8 cellular contexts compared by ENCODE assay signal in genomic region chr10:74177140-74177677, GRCh38. TPM values are rescaled to one million over a fixed set of nuclear protein-coding genes. Genes with fewer than 3 reads are reported as not detected.
A peak's percentile ranks its signal among the peaks of the same experiment; 100 is the strongest.
DNase-seq lines count a peak whose midpoint lies in the region; ATAC-seq and TF ChIP-seq lines count a peak whose summit lies in the region.

No MANE protein-coding gene starts in this region.

- peak; percentile 25 for DNase-seq in AG10803 (ENCODE audit: low read depth)
- DNase-seq in NCI-H460 (ENCODE audit: extremely low read depth, low read depth), result peak; percentile 7
- DNase-seq in foreskin keratinocyte, result peak; percentile 37 to 61
- DNase-seq in osteocyte (ENCODE audit: extremely low spot score, unreplicated experiment), result no peak
- peak; percentile 79 for DNase-seq in upper lobe of right lung
- no peak for DNase-seq in epidermal melanocyte (ENCODE audit: insufficient read length, low spot score)

- H3K4me3 Mint-ChIP-seq in activated T-helper 17 cell treated with anti-CD3 and anti-CD28 coated beads, Interleukin-2, amount 50 U/mL, for 72 hours, result peak overlapping the region; percentile 95
- peak overlapping the region; percentile 89 for H3K4me3 Mint-ChIP-seq in osteocyte (ENCODE audit: unreplicated experiment)

- H3K9me3 Mint-ChIP-seq in activated T-helper 17 cell treated with anti-CD3 and anti-CD28 coated beads, Interleukin-2, amount 50 U/mL, for 72 hours, result no peaks in the 10 kb centered on the region
- H3K9me3 Mint-ChIP-seq in osteocyte (ENCODE audit: unreplicated experiment), result no peaks in the 10 kb centered on the region

- H3K4me3 ChIP-seq in AG10803 (ENCODE audit: low read length), result peak overlapping the region; percentile 99
- H3K4me3 ChIP-seq in upper lobe of right lung, result peak overlapping the region; percentile 79

- H3K4me1 Mint-ChIP-seq in activated T-helper 17 cell treated with anti-CD3 and anti-CD28 coated beads, Interleukin-2, amount 50 U/mL, for 72 hours, result peaks cover 21% of the 10 kb centered on the region
- H3K4me1 Mint-ChIP-seq in osteocyte (ENCODE audit: unreplicated experiment), result peaks cover 50% of the 10 kb centered on the region

- H3K36me3 Mint-ChIP-seq in activated T-helper 17 cell treated with anti-CD3 and anti-CD28 coated beads, Interleukin-2, amount 50 U/mL, for 72 hours (ENCODE audit: low read depth), result no peaks in the 10 kb centered on the region
- no peaks in the 10 kb centered on the region for H3K36me3 Mint-ChIP-seq in osteocyte (ENCODE audit: unreplicated experiment)

- H3K4me1 ChIP-seq in foreskin keratinocyte, result peaks cover 39% of the 10 kb centered on the region
- peaks cover 17% of the 10 kb centered on the region for H3K4me1 ChIP-seq in upper lobe of right lung

- no peaks in the 10 kb centered on the region for H3K9me3 ChIP-seq in upper lobe of right lung

- no peaks in the 10 kb centered on the region for H3K27me3 Mint-ChIP-seq in activated T-helper 17 cell treated with anti-CD3 and anti-CD28 coated beads, Interleukin-2, amount 50 U/mL, for 72 hours
- no peaks in the 10 kb centered on the region for H3K27me3 Mint-ChIP-seq in osteocyte (ENCODE audit: unreplicated experiment)

- H3K27ac ChIP-seq in foreskin keratinocyte (peak overlapping the region; percentile 82), upper lobe of right lung (peak overlapping the region; percentile 89)

- no peaks in the 10 kb centered on the region for H3K36me3 ChIP-seq in upper lobe of right lung

- ATAC-seq in GM21786 (IDR thresholded peaks at IDR 0.05; ENCODE audit: unreplicated experiment) (peak; percentile 15), foreskin keratinocyte (peak; percentile 41), upper lobe of right lung (peak; percentile 40)
- peak; percentile 34 for ATAC-seq in activated T-helper 17 cell treated with anti-CD3 and anti-CD28 coated beads, Interleukin-2, amount 50 U/mL, for 72 hours (replicated peaks)

- peak overlapping the region; percentile 95 for H3K27ac Mint-ChIP-seq in activated T-helper 17 cell treated with anti-CD3 and anti-CD28 coated beads, Interleukin-2, amount 50 U/mL, for 72 hours
- H3K27ac Mint-ChIP-seq in osteocyte (ENCODE audit: unreplicated experiment), result peak overlapping the region; percentile 97

- intact Hi-C loops in upper lobe of right lung (cut with DNase I), result no loop called here

- no peak for TF ChIP-seq CTCF in AG10803 (conservative IDR thresholded peaks at IDR 0.05; ENCODE audit: low read length)
- no peak for TF ChIP-seq CTCF in foreskin keratinocyte (conservative IDR thresholded peaks at IDR 0.05)
- no peak for TF ChIP-seq CTCF in osteocyte (IDR thresholded peaks at IDR 0.05)
- TF ChIP-seq CTCF in upper lobe of right lung (IDR thresholded peaks at IDR 0.05), result no peak

- H3K27me3 ChIP-seq in foreskin keratinocyte (no peaks in the 10 kb centered on the region), upper lobe of right lung (no peaks in the 10 kb centered on the region)

RNA-seq across cellular contexts. Expression of gene ADK, which starts 26.2 kb away (rescaled TPM):
- total RNA-seq in NCI-H460 (2014; rRNA removed; shearing (Covaris generic)), result 41.2 and 50.2 TPM in 2 replicates
- polyA plus RNA-seq in NCI-H460 (2014; cell fraction: nucleus; rRNA removed), result 27.9 and 32.2 TPM in 2 replicates
- total RNA-seq in activated T-helper 17 cell treated with anti-CD3 and anti-CD28 coated beads, Interleukin-2, amount 50 U/mL, for 72 hours, result 10 to 100 TPM; 51.4 to 72.1 TPM
- total RNA-seq in foreskin keratinocyte (96.5 and 111 TPM in 2 replicates), osteocyte (47.0 and 50.0 TPM in 2 replicates), upper lobe of right lung (53.0 TPM)
- 109 and 114 TPM in 2 replicates for polyA plus RNA-seq in foreskin keratinocyte

RNA-seq across cellular contexts. Expression of gene AP3M1, which starts 26.6 kb away (rescaled TPM):
- total RNA-seq in NCI-H460 (2014; rRNA removed; shearing (Covaris generic)), result 49.8 and 60.6 TPM in 2 replicates
- 27.7 and 32.0 TPM in 2 replicates for polyA plus RNA-seq in NCI-H460 (2014; cell fraction: nucleus; rRNA removed)
- 10 to 100 TPM; 32.5 to 55.0 TPM for total RNA-seq in activated T-helper 17 cell treated with anti-CD3 and anti-CD28 coated beads, Interleukin-2, amount 50 U/mL, for 72 hours
- 31.8 and 33.6 TPM in 2 replicates for total RNA-seq in foreskin keratinocyte
- 11.4 and 13.5 TPM in 2 replicates for polyA plus RNA-seq in foreskin keratinocyte
- 39.6 and 41.7 TPM in 2 replicates for total RNA-seq in osteocyte
- 33.1 TPM for total RNA-seq in upper lobe of right lung

Comparison
In these comparisons a context has a peak if more than half of its experiments do, and no peak if none do; other contexts are left out.
1. DNase-seq: peak in AG10803 (single experiment), NCI-H460 (single experiment), foreskin keratinocyte (2 of 2) and upper lobe of right lung (single experiment); none in osteocyte (single experiment) and epidermal melanocyte (single experiment).
2. Peak in every context shown above with its lines, with median percentiles within 50 percentile points of each other: ATAC-seq.